In the genomic region with DNA sequence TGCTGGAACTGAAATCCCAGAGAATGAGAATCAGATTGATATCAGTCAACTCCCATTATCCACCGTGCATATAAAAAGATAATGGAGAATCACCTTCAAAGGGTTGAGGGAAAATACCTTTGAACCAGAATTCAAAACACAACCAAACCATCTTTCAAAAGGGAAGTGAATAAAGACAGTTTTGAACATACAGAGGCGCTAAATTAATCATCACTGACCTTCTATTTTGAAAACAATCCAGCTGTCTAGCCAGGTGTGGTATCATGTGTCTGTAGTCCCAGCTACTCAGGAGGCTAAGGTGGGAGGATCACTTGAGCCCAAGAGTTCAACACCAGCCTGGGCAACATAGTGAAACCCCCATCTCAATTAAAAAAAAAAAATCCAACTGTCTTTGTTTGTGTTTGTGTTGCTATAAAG, we compare ENCODE assay signal across 11 cellular contexts.
A peak's percentile ranks its signal among the peaks of the same experiment; 100 is the strongest.
DNase-seq lines count a peak whose midpoint lies in the region; ATAC-seq and TF ChIP-seq lines count a peak whose summit lies in the region.
"Had no signal": no experiment of that assay in that cellular context is flagged by ENCODE, and none has a peak within 500 bp of the region (broad histone marks: within the 10 kb centered on the region; RNA-seq: fewer than 3 reads in every experiment).

No MANE protein-coding gene starts in this region.

- peak; percentile 62 for DNase-seq in GM10266 (ENCODE audit: extremely low spot score)
- peak; percentile 92 for DNase-seq in MM.1S
- DNase-seq in NCI-H2029 treated with DMSO at 0.1 percent for 48 hours (lab: John Stamatoyannopoulos, UW), result no peak
- no peak for DNase-seq in SHP77 (lab: John Stamatoyannopoulos, UW)
- DNase-seq in cerebellum (ENCODE audit: low spot score), result no peak
- no peak for DNase-seq in NCI-H1417 (lab: John Stamatoyannopoulos, UW)
- DNase-seq: colonic mucosa, NCI-H510A had no signal

- H3K79me2 ChIP-seq in MM.1S (ENCODE audit: low read length), result no peaks in the 10 kb centered on the region
- H3K79me2 ChIP-seq: parathyroid adenoma had no signal

- no peaks in the 10 kb centered on the region for H3K36me3 ChIP-seq in MM.1S (replicated peaks; ENCODE audit: insufficient read depth, low read length)
- H3K36me3 ChIP-seq: colonic mucosa had no signal

- no peaks in the 10 kb centered on the region for H3K9me2 ChIP-seq in MM.1S (replicated peaks; ENCODE audit: insufficient read depth, low read length)

- peak overlapping the region; percentile 14; the same call in 1 of the 2 replicates for H3K4me3 ChIP-seq in MM.1S (ENCODE audit: low read length)
- H3K4me3 ChIP-seq: colonic mucosa had no signal

- TF ChIP-seq CTCF in GM10266 (IDR thresholded peaks at IDR 0.05; ENCODE audit: control insufficient read depth, insufficient read depth, low read depth, missing control alignments) (no peak), MM.1S (IDR thresholded peaks at IDR 0.05; ENCODE audit: low read length) (no peak)

- H3K4me1 ChIP-seq in MM.1S (ENCODE audit: low read length), result peaks cover 33% of the 10 kb centered on the region
- H3K4me1 ChIP-seq: colonic mucosa, parathyroid adenoma had no signal

- peak overlapping the region; percentile 24; the same call in 1 of the 2 replicates for H3K9ac ChIP-seq in MM.1S (ENCODE audit: low read length)
- H3K9ac ChIP-seq: parathyroid adenoma had no signal

- H2AFZ ChIP-seq in MM.1S (ENCODE audit: low read length), result no peak overlapping the region
- H2AFZ ChIP-seq: parathyroid adenoma had no signal

- peak overlapping the region; percentile 90 for H3K27ac ChIP-seq in MM.1S (ENCODE audit: low read length)
- H3K27ac ChIP-seq: colonic mucosa, parathyroid adenoma had no signal

- peak; percentile 88 for ATAC-seq in GM19025 (IDR thresholded peaks at IDR 0.05; ENCODE audit: low read depth, unreplicated experiment)
- ATAC-seq in HG02798 (IDR thresholded peaks at IDR 0.05; ENCODE audit: poor library complexity, unreplicated experiment), result peak; percentile 90

- peak overlapping the region; percentile 75 for H3K4me2 ChIP-seq in MM.1S (ENCODE audit: low read depth, low read length)

- H3F3A ChIP-seq in MM.1S (ENCODE audit: insufficient read depth, low read length), result peaks cover 18% of the 10 kb centered on the region

- no peaks in the 10 kb centered on the region for H3K9me3 ChIP-seq in MM.1S (replicated peaks; ENCODE audit: insufficient read depth, low read length)
- H3K9me3 ChIP-seq: colonic mucosa had no signal

- no peaks in the 10 kb centered on the region for H4K20me1 ChIP-seq in MM.1S (ENCODE audit: insufficient read depth, low read length)

- H3K27me3 ChIP-seq in MM.1S (replicated peaks; ENCODE audit: insufficient read depth, low read length), result no peaks in the 10 kb centered on the region
- H3K27me3 ChIP-seq: colonic mucosa had no signal

Comparison
In these comparisons a context has a peak if more than half of its experiments do, and no peak if none do; other contexts are left out.
1. DNase-seq: peak in GM10266 (single experiment) and MM.1S (single experiment); none in NCI-H2029 treated with DMSO at 0.1 percent for 48 hours (single experiment), SHP77 (0 of 2), cerebellum (single experiment) and NCI-H1417 (0 of 3).